Comparison of ENCODE assay signal across 12 cellular contexts in genomic region chr2:176105727-176106635, GRCh38. TPM values are rescaled to one million over a fixed set of nuclear protein-coding genes. Genes with fewer than 3 reads are reported as not detected.
DNase-seq lines count a peak whose midpoint lies in the region; ATAC-seq and TF ChIP-seq lines count a peak whose summit lies in the region.
"Had no signal": no experiment of that assay in that cellular context is flagged by ENCODE, and none has a peak within 500 bp of the region (broad histone marks: within the 10 kb centered on the region; RNA-seq: fewer than 3 reads in every experiment).

No MANE protein-coding gene starts in this region.

- H3K4me3 ChIP-seq in iPS-18a (ENCODE audit: low read length): peak overlapping the region; percentile 22
- H3K4me3 ChIP-seq: BLaER1 had no signal

- CTCF ChIA-PET in activated B cell treated with CpG ODN at 0.5 μM for 24 hours (lab: Charles Lee): interaction anchor here (1.5 kb wide), 1 partner anchor 9 kb away, joined by 5 read pairs; no protein-coding TSS in a partner anchor

- no peak overlapping the region for H3K9ac ChIP-seq in iPS-18a (ENCODE audit: low read length)
- H3K9ac ChIP-seq: BLaER1 had no signal

- no peak for DNase-seq in activated CD4-positive, alpha-beta T cell treated with anti-CD3 and anti-CD28 coated beads, Interleukin-2, amount 10 ng/mL, durations not matched to agents 24 days and 14 days
- no peak for DNase-seq in activated CD4-positive, alpha-beta T cell treated with anti-CD3 and anti-CD28 coated beads, Interleukin-2, amount 50 U/mL, for 4 hours
- no peak for DNase-seq in activated B cell treated with CpG ODN at 0.5 μM for 24 hours
- no peak for DNase-seq in NCI-H2081 (lab: John Stamatoyannopoulos, UW)
- DNase-seq in hippocampal formation (lab: John Stamatoyannopoulos, UW): no peak
- DNase-seq: GOT3; stimulated activated CD4-positive, alpha-beta T cell treated with anti-CD3 and anti-CD28 coated beads, Interleukin-2, amount 100 ng/mL, for 24 hours had no signal

- no peak overlapping the region for H3K27ac ChIP-seq in iPS-18a (ENCODE audit: low read length)
- H3K27ac ChIP-seq: BLaER1 had no signal

- H3K9me3 ChIP-seq in iPS-18a (ENCODE audit: control insufficient read depth, low read depth, low read length): no peaks in the 10 kb centered on the region

- TF ChIP-seq CTCF in activated B cell treated with CpG ODN at 0.5 μM for 24 hours (IDR thresholded peaks at IDR 0.05): no peak

- H3K4me3 Mint-ChIP-seq in activated CD4-positive, alpha-beta T cell treated with anti-CD3 and anti-CD28 coated beads, Interleukin-2, amount 10 ng/mL, durations not matched to agents 24 days and 14 days: peak overlapping the region; percentile 37
- peak overlapping the region; percentile 59 for H3K4me3 Mint-ChIP-seq in activated B cell treated with CpG ODN at 0.5 μM for 24 hours
- peak overlapping the region; percentile 5 for H3K4me3 Mint-ChIP-seq in stimulated activated memory B cell treated with anti-CD40 and anti-IgM and Interleukin-4, amounts not matched to agents 10 μg/mL and 1 μg/mL and 100 μg/mL, for 72 hours

- H3K4me1 Mint-ChIP-seq in activated CD4-positive, alpha-beta T cell treated with anti-CD3 and anti-CD28 coated beads, Interleukin-2, amount 10 ng/mL, durations not matched to agents 24 days and 14 days: peaks cover 5% of the 10 kb centered on the region
- peaks cover 15% of the 10 kb centered on the region for H3K4me1 Mint-ChIP-seq in activated B cell treated with CpG ODN at 0.5 μM for 24 hours
- H3K4me1 Mint-ChIP-seq in stimulated activated memory B cell treated with anti-CD40 and anti-IgM and Interleukin-4, amounts not matched to agents 10 μg/mL and 1 μg/mL and 100 μg/mL, for 72 hours: peaks cover 8% of the 10 kb centered on the region

- peaks cover 5% of the 10 kb centered on the region for H3K4me1 ChIP-seq in iPS-18a (ENCODE audit: control insufficient read depth, low read depth, low read length)
- H3K4me1 ChIP-seq: BLaER1 had no signal

- ATAC-seq in activated B cell treated with CpG ODN at 0.5 μM for 24 hours (ENCODE audit: low read depth) (no peak), GM18861 (IDR thresholded peaks at IDR 0.05; ENCODE audit: unreplicated experiment) (no peak)
- ATAC-seq in stimulated activated memory B cell treated with anti-CD40 and anti-IgM and Interleukin-4, amounts not matched to agents 10 μg/mL and 1 μg/mL and 100 μg/mL, for 72 hours: no peak

- POLR2A ChIA-PET in activated B cell treated with CpG ODN at 0.5 μM for 24 hours (lab: Charles Lee): interaction anchor here (0.6 kb wide), 1 partner anchor 20 kb away, joined by 3 read pairs; no protein-coding TSS in a partner anchor

- peaks cover 99% of the 10 kb centered on the region for H3K27me3 ChIP-seq in iPS-18a (ENCODE audit: control insufficient read depth, insufficient read depth, low read length)

- intact Hi-C loops in activated CD4-positive, alpha-beta T cell treated with anti-CD3 and anti-CD28 coated beads, Interleukin-2, amount 10 ng/mL, durations not matched to agents 24 days and 14 days (cut with micrococcal nuclease): no loop called here
- intact Hi-C loops in activated B cell treated with CpG ODN at 0.5 μM for 24 hours (cut with micrococcal nuclease): no loop called here

- peaks cover 9% of the 10 kb centered on the region for H3K9me3 Mint-ChIP-seq in activated CD4-positive, alpha-beta T cell treated with anti-CD3 and anti-CD28 coated beads, Interleukin-2, amount 10 ng/mL, durations not matched to agents 24 days and 14 days
- peaks cover 3% of the 10 kb centered on the region for H3K9me3 Mint-ChIP-seq in activated B cell treated with CpG ODN at 0.5 μM for 24 hours
- H3K9me3 Mint-ChIP-seq in stimulated activated memory B cell treated with anti-CD40 and anti-IgM and Interleukin-4, amounts not matched to agents 10 μg/mL and 1 μg/mL and 100 μg/mL, for 72 hours: peaks cover 4% of the 10 kb centered on the region

- H3K36me3 ChIP-seq in iPS-18a (ENCODE audit: control insufficient read depth, low read depth, low read length): no peaks in the 10 kb centered on the region
- H3K36me3 ChIP-seq: BLaER1 had no signal

- H3K36me3 Mint-ChIP-seq in activated CD4-positive, alpha-beta T cell treated with anti-CD3 and anti-CD28 coated beads, Interleukin-2, amount 10 ng/mL, durations not matched to agents 24 days and 14 days (ENCODE audit: low read depth): peaks cover 8% of the 10 kb centered on the region
- H3K36me3 Mint-ChIP-seq in activated B cell treated with CpG ODN at 0.5 μM for 24 hours (ENCODE audit: low read depth): no peaks in the 10 kb centered on the region
- H3K36me3 Mint-ChIP-seq in stimulated activated memory B cell treated with anti-CD40 and anti-IgM and Interleukin-4, amounts not matched to agents 10 μg/mL and 1 μg/mL and 100 μg/mL, for 72 hours: no peaks in the 10 kb centered on the region

- peak overlapping the region; percentile 77 for H3K27ac Mint-ChIP-seq in activated CD4-positive, alpha-beta T cell treated with anti-CD3 and anti-CD28 coated beads, Interleukin-2, amount 10 ng/mL, durations not matched to agents 24 days and 14 days
- H3K27ac Mint-ChIP-seq in activated B cell treated with CpG ODN at 0.5 μM for 24 hours: peak overlapping the region; percentile 9
- H3K27ac Mint-ChIP-seq in stimulated activated memory B cell treated with anti-CD40 and anti-IgM and Interleukin-4, amounts not matched to agents 10 μg/mL and 1 μg/mL and 100 μg/mL, for 72 hours: no peak overlapping the region

- H3K27me3 Mint-ChIP-seq in activated CD4-positive, alpha-beta T cell treated with anti-CD3 and anti-CD28 coated beads, Interleukin-2, amount 10 ng/mL, durations not matched to agents 24 days and 14 days: peaks cover 83% of the 10 kb centered on the region
- H3K27me3 Mint-ChIP-seq in activated B cell treated with CpG ODN at 0.5 μM for 24 hours: peaks cover 74% of the 10 kb centered on the region
- peaks cover 77% of the 10 kb centered on the region for H3K27me3 Mint-ChIP-seq in stimulated activated memory B cell treated with anti-CD40 and anti-IgM and Interleukin-4, amounts not matched to agents 10 μg/mL and 1 μg/mL and 100 μg/mL, for 72 hours

RNA-seq across cellular contexts. Expression of gene HOXD11, which starts 1.1 kb away (rescaled TPM):
- total RNA-seq in activated CD4-positive, alpha-beta T cell treated with anti-CD3 and anti-CD28 coated beads, Interleukin-2, amount 10 ng/mL, durations not matched to agents 24 days and 14 days: not detected in 2 replicates
- not detected in 2 replicates for total RNA-seq in activated B cell treated with CpG ODN at 0.5 μM for 24 hours
- total RNA-seq: NCI-H460 had no signal

RNA-seq across cellular contexts. Expression of gene HOXD12, which starts 6.4 kb away (rescaled TPM):
- total RNA-seq in activated CD4-positive, alpha-beta T cell treated with anti-CD3 and anti-CD28 coated beads, Interleukin-2, amount 10 ng/mL, durations not matched to agents 24 days and 14 days: not detected in 2 replicates
- total RNA-seq in activated B cell treated with CpG ODN at 0.5 μM for 24 hours: not detected in 2 replicates

RNA-seq across cellular contexts. Expression of gene HOXD10, which starts 10.6 kb away (rescaled TPM):
- not detected in 2 replicates for total RNA-seq in activated CD4-positive, alpha-beta T cell treated with anti-CD3 and anti-CD28 coated beads, Interleukin-2, amount 10 ng/mL, durations not matched to agents 24 days and 14 days
- total RNA-seq in activated B cell treated with CpG ODN at 0.5 μM for 24 hours: not detected in 2 replicates

RNA-seq across cellular contexts. Expression of gene HOXD13, which starts 13.5 kb away (rescaled TPM):
- not detected in 2 replicates for total RNA-seq in activated CD4-positive, alpha-beta T cell treated with anti-CD3 and anti-CD28 coated beads, Interleukin-2, amount 10 ng/mL, durations not matched to agents 24 days and 14 days
- total RNA-seq in activated B cell treated with CpG ODN at 0.5 μM for 24 hours: not detected in 2 replicates

RNA-seq across cellular contexts. Expression of gene HOXD9, which starts 16.5 kb away (rescaled TPM):
- total RNA-seq in activated CD4-positive, alpha-beta T cell treated with anti-CD3 and anti-CD28 coated beads, Interleukin-2, amount 10 ng/mL, durations not matched to agents 24 days and 14 days: not detected in 2 replicates
- not detected in 2 replicates for total RNA-seq in activated B cell treated with CpG ODN at 0.5 μM for 24 hours
- total RNA-seq: NCI-H460 had no signal

Comparison
In these comparisons a context has a peak if more than half of its experiments do, and no peak if none do; other contexts are left out.
1. H3K4me3 Mint-ChIP-seq: peak in every context shown above with its lines; median percentile 59 in activated B cell treated with CpG ODN at 0.5 μM for 24 hours; 37 in activated CD4-positive, alpha-beta T cell treated with anti-CD3 and anti-CD28 coated beads, Interleukin-2, amount 10 ng/mL, durations not matched to agents 24 days and 14 days; 5 in stimulated activated memory B cell treated with anti-CD40 and anti-IgM and Interleukin-4, amounts not matched to agents 10 μg/mL and 1 μg/mL and 100 μg/mL, for 72 hours.